In genomic region chr1:201505505-201505893, GRCh38 we compare ENCODE assay signal across 8 cellular contexts. TPM values are rescaled to one million over a fixed set of nuclear protein-coding genes. Genes with fewer than 3 reads are reported as not detected.
A peak's percentile ranks its signal among the peaks of the same experiment; 100 is the strongest.
DNase-seq lines count a peak whose midpoint lies in the region; ATAC-seq and TF ChIP-seq lines count a peak whose summit lies in the region.

No MANE protein-coding gene starts in this region.

- H3K27me3 ChIP-seq in DND-41 (ENCODE audit: insufficient read depth, low read length, poor library complexity) (no peaks in the 10 kb centered on the region), MM.1S (replicated peaks; ENCODE audit: insufficient read depth, low read length) (no peaks in the 10 kb centered on the region), kidney epithelial cell (ENCODE audit: control insufficient read depth, insufficient read depth, low read length) (no peaks in the 10 kb centered on the region), thyroid gland (no peaks in the 10 kb centered on the region)

- TF ChIP-seq POLR2A in thyroid gland (IDR thresholded peaks at IDR 0.05): peak in 1 of 2 donors; percentile 68

- intact Hi-C loops in thyroid gland (cut with DNase I): no loop called here

- DNase-seq in DND-41 (no peak), MM.1S (no peak), amniotic epithelial cell (ENCODE audit: low read depth) (peak; percentile 60), kidney epithelial cell (ENCODE audit: low read depth) (no peak), thyroid gland (peak; percentile 37 to 63), superior temporal gyrus (ENCODE audit: extremely low spot score) (no peak)

- 0 to 5% methylated on average over 4 of the region's 4 CpGs for WGBS in thyroid gland, 2 donors

- ATAC-seq in DND-41 (ENCODE audit: insufficient read depth, low read depth) (no peak), HG02798 (IDR thresholded peaks at IDR 0.05; ENCODE audit: poor library complexity, unreplicated experiment) (no peak), HG02571 (IDR thresholded peaks at IDR 0.05; ENCODE audit: unreplicated experiment) (no peak)

- peaks cover 32% of the 10 kb centered on the region for H3F3A ChIP-seq in MM.1S (ENCODE audit: insufficient read depth, low read length)

- H3K36me3 ChIP-seq in DND-41 (ENCODE audit: insufficient read depth, low read length) (0 out of 2 replicates have a peak, but pooled peaks cover 6% of the 10 kb centered on the region), MM.1S (replicated peaks; ENCODE audit: insufficient read depth, low read length) (no peaks in the 10 kb centered on the region), kidney epithelial cell (ENCODE audit: control insufficient read depth, insufficient read depth, low read length) (no peaks in the 10 kb centered on the region), thyroid gland (no peaks in the 10 kb centered on the region)

- H3K4me3 ChIP-seq in DND-41 (ENCODE audit: low read depth in 1 of 2, low read length in 2 of 2) (peak overlapping the region in 1 of 2 experiments; percentile 66; a peak in 2 of 4 replicates), MM.1S (ENCODE audit: low read length) (peak overlapping the region; percentile 80; the same call in 1 of the 2 replicates), kidney epithelial cell (ENCODE audit: low read depth, low read length) (peak overlapping the region; percentile 66), thyroid gland (replicated peaks in 1 of 3) (peak overlapping the region in 2 of 3 donors; percentile 68 to 80)

- TF ChIP-seq CTCF in DND-41 (IDR thresholded peaks at IDR 0.05; ENCODE audit: borderline replicate concordance, extremely low read depth, low read length, poor library complexity, severe bottlenecking): no peak
- no peak for TF ChIP-seq CTCF in MM.1S (IDR thresholded peaks at IDR 0.05; ENCODE audit: low read length)
- no peak for TF ChIP-seq CTCF in kidney epithelial cell (IDR thresholded peaks at IDR 0.05; ENCODE audit: insufficient read depth, low read length, poor library complexity, severe bottlenecking)
- no peak for TF ChIP-seq CTCF in thyroid gland (IDR thresholded peaks at IDR 0.05)

- H3K4me2 ChIP-seq in DND-41 (ENCODE audit: insufficient read depth, low read length) (peak overlapping the region; percentile 75), MM.1S (ENCODE audit: low read depth, low read length) (peak overlapping the region; percentile 95)

- H3K9ac ChIP-seq in DND-41 (ENCODE audit: low read depth, low read length) (peak overlapping the region; percentile 84; the same call in 1 of the 2 replicates), MM.1S (ENCODE audit: low read length) (peak overlapping the region; percentile 74; the same call in 1 of the 2 replicates)

- peaks cover 53% of the 10 kb centered on the region for H3K79me2 ChIP-seq in DND-41 (ENCODE audit: insufficient read depth, low read length)
- peaks cover 51% of the 10 kb centered on the region for H3K79me2 ChIP-seq in MM.1S (ENCODE audit: low read length)

- H3K27ac ChIP-seq in DND-41 (ENCODE audit: low read length) (no peak overlapping the region), MM.1S (ENCODE audit: low read length) (peak overlapping the region; percentile 76; the same call in 1 of the 2 replicates), thyroid gland (peak overlapping the region; percentile 85 to 99 (median 96))

- no peak overlapping the region for H2AFZ ChIP-seq in DND-41 (ENCODE audit: low read depth, low read length)
- H2AFZ ChIP-seq in MM.1S (ENCODE audit: low read length): no peak overlapping the region

- H3K9me3 ChIP-seq in DND-41 (ENCODE audit: insufficient read depth, low read length, severe bottlenecking): no peaks in the 10 kb centered on the region
- H3K9me3 ChIP-seq in MM.1S (replicated peaks; ENCODE audit: insufficient read depth, low read length): no peaks in the 10 kb centered on the region
- H3K9me3 ChIP-seq in thyroid gland: no peaks in the 10 kb centered on the region

- H4K20me1 ChIP-seq in DND-41 (ENCODE audit: insufficient read depth, low read length) (peaks cover 12% of the 10 kb centered on the region), MM.1S (ENCODE audit: insufficient read depth, low read length) (no peaks in the 10 kb centered on the region)

- H3K4me1 ChIP-seq in DND-41 (ENCODE audit: insufficient read depth, low read length) (peaks cover 33% of the 10 kb centered on the region), MM.1S (ENCODE audit: low read length) (peaks cover 25% of the 10 kb centered on the region), thyroid gland (peaks cover 69 to 75% of the 10 kb centered on the region in 2 donors)

- no peaks in the 10 kb centered on the region for H3K9me2 ChIP-seq in MM.1S (replicated peaks; ENCODE audit: insufficient read depth, low read length)

RNA-seq across cellular contexts. Expression of gene CSRP1, which starts 1.4 kb away (rescaled TPM):
- total RNA-seq in kidney epithelial cell (784 and 823 TPM in 2 replicates), thyroid gland (100 to 1,000 TPM; 285 to 835 (median 454) TPM)

RNA-seq across cellular contexts. Expression of gene NAV1, which starts 33.4 kb away (rescaled TPM):
- total RNA-seq in kidney epithelial cell (37.1 and 43.0 TPM in 2 replicates), thyroid gland (10 to 100 TPM; 13.3 to 29.7 (median 24.1) TPM)

RNA-seq across cellular contexts. Expression of gene PHLDA3, which starts 36.5 kb away (rescaled TPM):
- total RNA-seq in kidney epithelial cell (130 and 132 TPM in 2 replicates), thyroid gland (10 to 100 TPM; 17.2 to 33.3 (median 21.6) TPM)

Comparison
In these comparisons a context has a peak if more than half of its experiments do, and no peak if none do; other contexts are left out.
1. DNase-seq: peak in amniotic epithelial cell (single experiment) and thyroid gland (2 of 2); none in DND-41 (single experiment), MM.1S (single experiment), kidney epithelial cell (single experiment) and superior temporal gyrus (single experiment).